ENCODE assay signal across 22 cellular contexts in the genomic region with DNA sequence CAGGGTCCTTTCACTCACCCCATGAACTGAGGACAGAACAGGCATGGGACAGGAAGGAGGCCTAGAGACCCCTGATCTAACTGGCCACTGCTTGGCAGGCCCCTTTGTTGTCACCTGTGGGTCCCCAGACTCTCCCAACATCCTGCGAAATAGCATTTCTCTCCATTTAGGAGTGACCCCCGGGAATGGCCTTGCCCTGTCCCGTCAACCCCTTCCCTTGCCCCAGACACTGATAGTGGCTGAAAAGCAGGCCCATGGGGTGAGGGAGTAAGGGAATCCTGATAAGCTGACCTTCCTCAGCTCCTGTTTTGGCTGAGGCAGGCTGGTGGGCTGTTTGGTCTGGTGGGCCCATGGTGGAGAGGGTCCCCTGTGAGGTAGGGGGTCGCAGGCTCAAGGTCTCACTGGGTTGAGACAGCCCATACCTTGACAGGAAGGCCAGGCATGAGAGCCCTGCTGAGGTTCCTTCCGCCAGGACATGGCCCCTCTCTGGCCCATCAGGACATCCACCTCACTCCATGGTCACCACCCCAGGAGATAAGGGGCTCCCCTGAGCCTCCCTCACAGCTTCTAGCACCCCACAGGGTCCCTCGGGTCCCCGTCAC.
DNase-seq lines count a peak whose midpoint lies in the region; ATAC-seq, FAIRE-seq and TF ChIP-seq lines count a peak whose summit lies in the region.
"Had no signal": no experiment of that assay in that cellular context is flagged by ENCODE, and none has a peak within 500 bp of the region (broad histone marks: within the 10 kb centered on the region; RNA-seq: fewer than 3 reads in every experiment).

No MANE protein-coding gene starts in this region.

- H3K9me1 ChIP-seq in IMR-90 (ENCODE audit: insufficient read depth, low read length) = peaks cover 15% of the 10 kb centered on the region

- H2BK20ac ChIP-seq in IMR-90 (ENCODE audit: low read depth, low read length) = no peak overlapping the region
- H2BK20ac ChIP-seq in H1 (ENCODE audit: low read length) = no peak overlapping the region

- dilution Hi-C loops in IMR-90 (cut with HindIII; ENCODE audit: low sequenced_read_pairs, unreplicated experiment) = no loop called here

- BruUV-seq in IMR-90 (replicated peaks; lab: Mats Ljungman, UMichigan) = no TSS peak

- POLR2A ChIA-PET in IMR-90 (lab: Charles Lee; ENCODE audit: unreplicated experiment) = no interaction called here
- POLR2A ChIA-PET in H1 (lab: Charles Lee; ENCODE audit: partially characterized antibody) = no interaction called here

- no peak overlapping the region for H3K23ac ChIP-seq in IMR-90 (ENCODE audit: low read depth, low read length)
- no peak overlapping the region for H3K23ac ChIP-seq in H1 (ENCODE audit: insufficient read length)

- H4K91ac ChIP-seq in IMR-90 (ENCODE audit: insufficient read depth, low read depth, low read length) (peak overlapping the region; percentile 58; the same call in 1 of the 2 replicates), H1 (replicated peaks; ENCODE audit: insufficient read length, low read length) (no peak overlapping the region)

- H3K36me3 ChIP-seq in IMR-90 (ENCODE audit: control insufficient read depth, insufficient read depth, low read length) (no peaks in the 10 kb centered on the region), H1 (ENCODE audit: control insufficient read depth in 2 of 4, insufficient read depth in 4 of 4, low read length in 3 of 4) (no peaks in the 10 kb centered on the region), lower lobe of right lung (no peaks in the 10 kb centered on the region), gastrocnemius medialis (no peaks in the 10 kb centered on the region)

- TF ChIP-seq CTCF in IMR-90 (conservative IDR thresholded peaks at IDR 0.05; ENCODE audit: low read depth, low read length) (no peak), H1 (IDR thresholded peaks at IDR 0.05; ENCODE audit: control extremely low read depth in 1 of 3, insufficient read depth in 1 of 3, low read depth in 1 of 3, low read length in 3 of 3) (no peak), lower lobe of right lung (IDR thresholded peaks at IDR 0.05) (no peak), gastrocnemius medialis (IDR thresholded peaks at IDR 0.05 in 4 of 5, conservative IDR thresholded peaks at IDR 0.05 in 1 of 5) (no peak)

- peak overlapping the region; percentile 58 for H2AK9ac ChIP-seq in IMR-90 (replicated peaks; ENCODE audit: low read depth, low read length, poor library complexity)

- peak overlapping the region; percentile 75; the same call in 1 of the 2 replicates for H2BK12ac ChIP-seq in H1 (ENCODE audit: low read depth, low read length)

- TF ChIP-seq POLR2A in IMR-90 (IDR thresholded peaks at IDR 0.05; ENCODE audit: low read depth, low read length) (no peak), H1 (IDR thresholded peaks at IDR 0.05; ENCODE audit: control extremely low read depth in 1 of 2, low read depth in 2 of 2, low read length in 2 of 2) (no peak), gastrocnemius medialis (IDR thresholded peaks at IDR 0.05) (no peak)

- H2BK120ac ChIP-seq in IMR-90 (ENCODE audit: low read depth, low read length) (no peak overlapping the region; the same call in 1 of the 2 replicates), H1 (replicated peaks; ENCODE audit: low read depth, low read length) (no peak overlapping the region)

- H2AFZ ChIP-seq in IMR-90 (replicated peaks; ENCODE audit: low read length, poor library complexity) (no peak overlapping the region), H1 (ENCODE audit: low read length) (no peak overlapping the region)
- H2AFZ ChIP-seq: GM23248 had no signal

- H3K56ac ChIP-seq in IMR-90 (ENCODE audit: extremely low read depth, insufficient read depth, low read length) (no peak overlapping the region), H1 (replicated peaks; ENCODE audit: insufficient read length, low read depth, low read length) (no peak overlapping the region)

- peak overlapping the region; percentile 27; the same call in 1 of the 2 replicates for H2AK5ac ChIP-seq in IMR-90 (ENCODE audit: low read depth, low read length)
- no peak overlapping the region for H2AK5ac ChIP-seq in H1 (ENCODE audit: low read depth, low read length)

- CTCF ChIA-PET in IMR-90 (lab: Yijun Ruan, JAX) = no interaction called here
- CTCF ChIA-PET in H1 (lab: Charles Lee; ENCODE audit: partially characterized antibody) = interaction anchor here (0.8 to 3.3 kb wide), 4 partner anchors 10 to 91 kb away, joined by 3 to 12 read pairs (median 5); no protein-coding TSS in a partner anchor

- H3K4me3 ChIP-seq in IMR-90 (ENCODE audit: insufficient read depth, low read depth, low read length) (no peak overlapping the region), H1 (ENCODE audit: extremely low read depth in 1 of 4, insufficient read depth in 2 of 4, low read depth in 3 of 4, low read length in 4 of 4) (no peak overlapping the region), lower lobe of right lung (no peak overlapping the region), gastrocnemius medialis (no peak overlapping the region)
- H3K4me3 ChIP-seq: A549, GM23248 had no signal

- TF ChIP-seq EP300 in H1 (IDR thresholded peaks at IDR 0.05; ENCODE audit: borderline replicate concordance in 1 of 2, low read depth in 2 of 2, low read length in 2 of 2) = no peak

- intact Hi-C loops in IMR-90 (cut with micrococcal nuclease) (no loop called here), lower lobe of right lung (cut with DNase I) (no loop called here), gastrocnemius medialis (cut with DNase I; ENCODE audit: low total_unique reads) (loop anchor here (2.0 kb wide), 1 partner anchor 189 kb away; no protein-coding TSS in a partner anchor)

- H3K9me3 ChIP-seq in IMR-90 (ENCODE audit: control insufficient read depth, insufficient read depth, low read length) (no peaks in the 10 kb centered on the region), H1 (ENCODE audit: insufficient read depth in 2 of 2, low read depth in 1 of 2, low read length in 1 of 2) (no peaks in the 10 kb centered on the region), lower lobe of right lung (no peaks in the 10 kb centered on the region), gastrocnemius medialis (no peaks in the 10 kb centered on the region)
- H3K9me3 ChIP-seq: A549 had no signal

- H3K27me3 ChIP-seq in IMR-90 (ENCODE audit: control insufficient read depth, insufficient read depth, low read length) = peaks cover 9% of the 10 kb centered on the region
- no peaks in the 10 kb centered on the region for H3K27me3 ChIP-seq in H1 (replicated peaks in 1 of 4; ENCODE audit: control insufficient read depth in 3 of 4, extremely low read depth in 1 of 4, insufficient read depth in 3 of 4, low read length in 3 of 4)
- peaks cover 3% of the 10 kb centered on the region for H3K27me3 ChIP-seq in lower lobe of right lung (ENCODE audit: low read depth)
- no peaks in the 10 kb centered on the region for H3K27me3 ChIP-seq in gastrocnemius medialis

- H3K23me2 ChIP-seq in H1 (ENCODE audit: low read depth, low read length) = no peaks in the 10 kb centered on the region

- H3K18ac ChIP-seq in IMR-90 (ENCODE audit: low read depth, low read length) (no peak overlapping the region), H1 (ENCODE audit: extremely low read depth, low read length) (no peak overlapping the region)

- DNase-seq in IMR-90 (no peak), H1 (ENCODE audit: low read depth in 1 of 2, low spot score in 2 of 2) (no peak), lower lobe of right lung (peak; percentile 24), gastrocnemius medialis (no peak), NCI-H748 treated with DMSO at 0.1 percent for 48 hours (lab: John Stamatoyannopoulos, UW) (no peak), SK-N-DZ (ENCODE audit: low spot score) (no peak)
- DNase-seq: 8988T; C1 segment of cervical spinal cord; Calu3; CD4-positive, alpha-beta memory T cell; COR-L47; DMS53; DMS79 treated with DMSO at 0.1 percent for 48 hours; GF-D8; GM23248; H9; HFFc6 had no signal

- H3K27ac ChIP-seq in IMR-90 (ENCODE audit: insufficient read depth, low read length) (no peak overlapping the region), H1 (ENCODE audit: low read depth, low read length) (no peak overlapping the region), lower lobe of right lung (no peak overlapping the region), gastrocnemius medialis (peak overlapping the region; percentile 27 to 99 (median 54))
- H3K27ac ChIP-seq: A549, GM23248 had no signal

- FAIRE-seq in H1 (lab: Jason Lieb, UNC) = no peak
- FAIRE-seq: A549, GM12891, GM18507 had no signal

- no peak overlapping the region for H4K5ac ChIP-seq in IMR-90 (ENCODE audit: low read depth, low read length)
- H4K5ac ChIP-seq in H1 (ENCODE audit: insufficient read length, low read depth, low read length) = no peak overlapping the region

- H3K14ac ChIP-seq in IMR-90 (replicated peaks; ENCODE audit: low read depth, low read length) (no peak overlapping the region), H1 (ENCODE audit: insufficient read length) (no peak overlapping the region)

- H3K4ac ChIP-seq in IMR-90 (ENCODE audit: low read depth, low read length) (no peak overlapping the region; the same call in 1 of the 2 replicates), H1 (replicated peaks; ENCODE audit: insufficient read length, low read depth, low read length) (no peak overlapping the region)

- H3K79me2 ChIP-seq in H1 (ENCODE audit: control insufficient read depth in 1 of 2, insufficient read depth in 2 of 2, low read length in 2 of 2) = no peaks in the 10 kb centered on the region

- TF ChIP-seq RAD21 in IMR-90 (IDR thresholded peaks at IDR 0.05; ENCODE audit: low read length) (no peak), H1 (IDR thresholded peaks at IDR 0.05 in 1 of 2, conservative IDR thresholded peaks at IDR 0.05 in 1 of 2; ENCODE audit: low read depth in 2 of 2, low read length in 2 of 2) (no peak)

- no CpG with 5 or more reads among the region's 7 CpGs for WGBS in IMR-90 (ENCODE audit: extremely low coverage in 2 of 2, insufficient read length in 1 of 2), 2 experiments
- 95% methylated on average over 7 of the region's 7 CpGs; no CpG with 5 or more reads in 1 of the 2 experiments for WGBS in H1 (ENCODE audit: extremely low coverage in 1 of 2, insufficient coverage in 1 of 2, insufficient read length in 1 of 2, insufficient replicate concordance in 2 of 2, low coverage in 1 of 2, low lambda C conversion rate in 2 of 2, missing lambda C conversion rate in 1 of 2), 2 experiments

- H4K8ac ChIP-seq in IMR-90 (ENCODE audit: low read depth in 2 of 2, low read length in 2 of 2) (no peak overlapping the region), H1 (ENCODE audit: extremely low read depth, insufficient read depth, low read length) (no peak overlapping the region)

- H2BK5ac ChIP-seq in IMR-90 (ENCODE audit: low read depth, low read length, poor library complexity, severe bottlenecking) (no peak overlapping the region), H1 (ENCODE audit: low read depth, low read length) (no peak overlapping the region)

- H3K4me1 ChIP-seq in IMR-90 (ENCODE audit: control insufficient read depth, insufficient read depth, low read length) (peaks cover 20% of the 10 kb centered on the region), H1 (replicated peaks in 1 of 4; ENCODE audit: control insufficient read depth in 3 of 4, insufficient read depth in 4 of 4, low read length in 3 of 4) (peaks cover 0 to 10% (median 3%) of the 10 kb centered on the region in 4 experiments; a peak in 3 of 7 replicates), lower lobe of right lung (peaks cover 7% of the 10 kb centered on the region), gastrocnemius medialis (peaks cover 38 to 46% of the 10 kb centered on the region in 2 donors)

- H3K4me2 ChIP-seq in IMR-90 (ENCODE audit: low read depth, low read length) (no peak overlapping the region), H1 (ENCODE audit: insufficient read depth in 1 of 2, low read depth in 2 of 2, low read length in 2 of 2) (no peak overlapping the region)
- H3K4me2 ChIP-seq: A549 had no signal

- H4K20me1 ChIP-seq in IMR-90 (ENCODE audit: insufficient read depth, low read length) (no peaks in the 10 kb centered on the region), H1 (replicated peaks in 1 of 2; ENCODE audit: control insufficient read depth in 1 of 2, insufficient read depth in 2 of 2, low read length in 2 of 2) (no peaks in the 10 kb centered on the region)

- in situ Hi-C loops in IMR-90 (cut with MboI; ENCODE audit: low sequenced_read_pairs) = no loop called here
- in situ Hi-C loops in gastrocnemius medialis (cut with MboI; ENCODE audit: low sequenced_read_pairs in 4 of 4) = no loop called here

- ATAC-seq in IMR-90 (ENCODE audit: low read depth) (no peak), lower lobe of right lung (no peak), gastrocnemius medialis (no peak), HG02981 (IDR thresholded peaks at IDR 0.05; ENCODE audit: unreplicated experiment) (no peak), HG03520 (IDR thresholded peaks at IDR 0.05; ENCODE audit: unreplicated experiment) (no peak)
- ATAC-seq: A549 had no signal

- H3K9ac ChIP-seq in IMR-90 (ENCODE audit: low read depth, low read length) = no peak overlapping the region
- no peak overlapping the region for H3K9ac ChIP-seq in H1 (replicated peaks in 1 of 4; ENCODE audit: extremely low read depth in 1 of 4, low read depth in 3 of 4, low read length in 3 of 4)
- H3K9ac ChIP-seq: GM23248 had no signal

- 0 out of 3 replicates have a peak overlapping the region, but pooled peaks have one; percentile 1 for H2BK15ac ChIP-seq in IMR-90 (ENCODE audit: low read depth, low read length)
- no peak overlapping the region for H2BK15ac ChIP-seq in H1 (ENCODE audit: low read length)

- H3K79me1 ChIP-seq in IMR-90 (ENCODE audit: low read depth in 1 of 2, low read length in 2 of 2) (no peaks in the 10 kb centered on the region), H1 (ENCODE audit: low read depth, low read length) (no peaks in the 10 kb centered on the region)

Comparison
In these comparisons a context has a peak if more than half of its experiments do, and no peak if none do; other contexts are left out.
1. H3K27ac ChIP-seq: peak in gastrocnemius medialis (4 of 4); none in IMR-90 (single experiment), H1 (single experiment) and lower lobe of right lung (single experiment).